In the genomic region with DNA sequence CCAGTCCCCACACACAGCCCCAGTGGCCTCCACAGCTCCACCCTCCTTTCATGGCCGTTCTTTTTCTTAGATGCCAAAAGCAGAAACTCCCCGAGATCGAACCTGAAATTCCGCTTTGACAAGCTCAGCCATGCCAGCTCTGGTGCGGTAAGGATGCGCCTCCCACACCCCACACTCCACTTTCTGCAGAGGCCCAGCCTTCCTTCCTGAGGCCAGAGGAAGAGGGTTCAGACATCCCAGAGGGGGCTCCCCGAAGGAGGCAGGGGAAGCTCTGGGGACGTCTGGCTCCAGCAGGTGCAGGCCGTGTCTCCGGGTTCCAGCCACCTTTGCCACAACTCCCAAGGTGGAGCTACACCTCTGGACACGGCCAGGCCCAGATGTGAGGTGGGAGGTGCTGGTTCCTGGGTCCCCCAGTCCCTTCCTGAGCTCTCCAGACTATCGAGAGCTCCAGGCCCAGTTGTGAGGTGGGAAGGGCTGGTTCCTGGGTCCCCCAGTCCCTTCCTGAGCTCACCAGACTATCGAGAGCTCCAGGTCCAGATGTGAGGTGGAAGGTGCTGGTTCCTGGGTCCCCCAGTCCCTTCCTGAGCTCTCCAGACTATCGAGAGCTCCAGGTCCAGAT, we compare ENCODE assay signal across 14 cellular contexts. TPM values are rescaled to one million over a fixed set of nuclear protein-coding genes. Genes with fewer than 3 reads are reported as not detected.
"Had no signal": no experiment of that assay in that cellular context is flagged by ENCODE, and none has a peak within 500 bp of the region (broad histone marks: within the 10 kb centered on the region; RNA-seq: fewer than 3 reads in every experiment).

No MANE protein-coding gene starts in this region.

RNA-seq across cellular contexts. Expression of a gene that starts 32.4 kb away (rescaled TPM):
- total RNA-seq: activated CD4-positive, alpha-beta memory T cell treated with anti-CD3 and anti-CD28 coated beads for 36 hours; activated naive CD8-positive, alpha-beta T cell treated with anti-CD3 and anti-CD28 coated beads, Interleukin-2, amount 10 ng/mL, durations not matched to agents 7 days and 5 days; activated T-helper 17 cell treated with anti-CD3 and anti-CD28 coated beads, Interleukin-2, amount 50 U/mL, for 72 hours; cardiac septum; dorsolateral prefrontal cortex; lower leg skin; natural killer cell; progenitor cell of endocrine pancreas; right cardiac atrium; smooth muscle cell; vagina; WTC11 had no signal
- polyA plus RNA-seq: right cardiac atrium, SK-N-SH, smooth muscle cell, thymus had no signal
